In the genomic region with DNA sequence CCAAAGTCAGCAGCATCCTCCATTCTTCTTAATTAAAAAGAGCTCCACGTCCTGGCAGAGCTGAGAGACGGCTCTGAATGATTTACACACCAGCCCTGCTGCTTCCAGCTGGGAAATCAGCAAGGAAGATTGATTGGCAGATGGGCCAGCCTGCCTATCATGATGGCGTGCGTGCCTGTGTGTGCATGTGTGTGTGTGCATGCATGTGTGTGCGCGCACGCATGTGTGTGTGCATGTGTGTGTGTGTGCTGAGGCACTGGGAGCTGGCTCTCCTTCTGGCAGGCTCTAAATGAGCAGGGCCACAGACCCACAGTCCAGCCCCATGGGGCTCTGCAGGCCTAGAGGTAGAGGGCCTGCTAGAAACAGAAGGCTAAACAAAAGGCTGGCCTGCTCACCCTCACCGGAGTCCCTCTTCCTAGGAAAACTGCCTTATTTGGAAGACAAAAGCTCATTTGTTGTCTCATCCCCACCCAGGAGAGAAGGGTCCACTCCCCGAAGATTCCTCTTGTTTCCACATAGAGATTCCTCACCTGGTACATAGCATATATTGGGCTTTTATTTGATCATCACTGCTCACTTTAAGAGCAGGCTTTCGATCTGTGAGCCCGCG, we compare ENCODE assay signal across 15 cellular contexts. TPM values are rescaled to one million over a fixed set of nuclear protein-coding genes. Genes with fewer than 3 reads are reported as not detected.
A peak's percentile ranks its signal among the peaks of the same experiment; 100 is the strongest.
DNase-seq lines count a peak whose midpoint lies in the region; ATAC-seq and TF ChIP-seq lines count a peak whose summit lies in the region.
"Had no signal": no experiment of that assay in that cellular context is flagged by ENCODE, and none has a peak within 500 bp of the region (broad histone marks: within the 10 kb centered on the region; RNA-seq: fewer than 3 reads in every experiment).

No MANE protein-coding gene starts in this region.

- TF ChIP-seq CTCF in mammary epithelial cell (conservative IDR thresholded peaks at IDR 0.05 in 1 of 2, IDR thresholded peaks at IDR 0.05 in 1 of 2; ENCODE audit: extremely low read depth in 1 of 2, insufficient read depth in 1 of 2, low read depth in 1 of 2, low read length in 2 of 2) (no peak), breast epithelium (IDR thresholded peaks at IDR 0.05) (no peak), upper lobe of right lung (IDR thresholded peaks at IDR 0.05) (no peak)

- no peaks in the 10 kb centered on the region for H4K20me1 ChIP-seq in mammary epithelial cell (ENCODE audit: insufficient read depth, low read length)

- H3K27ac ChIP-seq in mammary epithelial cell (ENCODE audit: insufficient read depth, low read depth, low read length) (no peak overlapping the region), breast epithelium (no peak overlapping the region), upper lobe of right lung (no peak overlapping the region)
- H3K27ac ChIP-seq: SK-N-MC had no signal

- no peak for TF ChIP-seq POLR2A in breast epithelium (IDR thresholded peaks at IDR 0.05)

- H3K36me3 ChIP-seq in mammary epithelial cell (ENCODE audit: insufficient read depth, low read length) (no peaks in the 10 kb centered on the region), breast epithelium (no peaks in the 10 kb centered on the region), iPS-15b (ENCODE audit: control insufficient read depth, insufficient read depth, low read length) (no peaks in the 10 kb centered on the region), upper lobe of right lung (no peaks in the 10 kb centered on the region)

- intact Hi-C loops in mammary epithelial cell (cut with micrococcal nuclease) (no loop called here), breast epithelium (cut with DNase I; ENCODE audit: low total_unique reads) (no loop called here), upper lobe of right lung (cut with DNase I) (loop anchor here (10.0 kb wide), 1 partner anchor 134 kb away; no protein-coding TSS in a partner anchor)

- no peak overlapping the region for H3K9ac ChIP-seq in mammary epithelial cell (ENCODE audit: insufficient read depth, low read length)
- H3K9ac ChIP-seq in iPS-15b (ENCODE audit: low read depth, low read length) = peak overlapping the region; percentile 27

- H3K4me2 ChIP-seq in mammary epithelial cell (ENCODE audit: insufficient read depth, low read depth, low read length) = no peak overlapping the region

- in situ Hi-C loops in mammary epithelial cell (cut with MboI; ENCODE audit: low sequenced_read_pairs in 2 of 2) = no loop called here

- no TSS peak for BruUV-seq in mammary epithelial cell (replicated peaks; lab: Mats Ljungman, UMichigan)

- CTCF ChIA-PET in mammary epithelial cell (lab: Charles Lee; ENCODE audit: low non-redundant PET) = no interaction called here

- WGBS in mammary epithelial cell (ENCODE audit: low coverage, missing lambda C conversion rate) = 80% methylated on average over 12 of the region's 12 CpGs

- no peak overlapping the region for H2AFZ ChIP-seq in mammary epithelial cell (ENCODE audit: low read depth, low read length)

- H3K4me1 ChIP-seq in mammary epithelial cell (ENCODE audit: insufficient read depth, low read length) = peaks cover 6% of the 10 kb centered on the region
- no peaks in the 10 kb centered on the region for H3K4me1 ChIP-seq in breast epithelium
- peaks cover 36% of the 10 kb centered on the region for H3K4me1 ChIP-seq in iPS-15b (ENCODE audit: control insufficient read depth, insufficient read depth, low read length)
- H3K4me1 ChIP-seq in upper lobe of right lung = no peaks in the 10 kb centered on the region

- dilution Hi-C loops in mammary epithelial cell (cut with HindIII; ENCODE audit: low sequenced_read_pairs) = no loop called here

- H3K4me3 ChIP-seq in mammary epithelial cell (replicated peaks in 1 of 3; ENCODE audit: insufficient read depth in 1 of 3, low read depth in 2 of 3, low read length in 3 of 3) = no peak overlapping the region
- H3K4me3 ChIP-seq in breast epithelium = no peak overlapping the region
- no peak overlapping the region for H3K4me3 ChIP-seq in iPS-15b (ENCODE audit: low read depth, low read length)
- no peak overlapping the region for H3K4me3 ChIP-seq in upper lobe of right lung
- H3K4me3 ChIP-seq: SK-N-MC had no signal

- DNase-seq in mammary epithelial cell (peak; percentile 48), breast epithelium (ENCODE audit: low spot score in 2 of 2) (no peak), NCI-H526 (lab: John Stamatoyannopoulos, UW) (peak; percentile 19 to 61), upper lobe of right lung (peak; percentile 53), AG20443 (ENCODE audit: low spot score) (no peak), NCI-H1092 treated with DMSO at 0.1 percent for 48 hours (lab: John Stamatoyannopoulos, UW) (no peak)
- DNase-seq: activated CD8-positive, alpha-beta T cell treated with anti-CD3 and anti-CD28 coated beads for 36 hours; amygdala; Karpas-422; NCI-H2081 had no signal

- no peak for ATAC-seq in upper lobe of right lung
- no peak for ATAC-seq in esophagus mucosa
- ATAC-seq: activated CD8-positive, alpha-beta T cell treated with anti-CD3 and anti-CD28 coated beads for 36 hours had no signal

- no peaks in the 10 kb centered on the region for H3K79me2 ChIP-seq in mammary epithelial cell (ENCODE audit: insufficient read depth, low read length)

- H3K9me3 ChIP-seq in mammary epithelial cell (replicated peaks; ENCODE audit: insufficient read depth, low read length) (no peaks in the 10 kb centered on the region), breast epithelium (no peaks in the 10 kb centered on the region), iPS-15b (ENCODE audit: control insufficient read depth, insufficient read depth, low read length) (no peaks in the 10 kb centered on the region), upper lobe of right lung (no peaks in the 10 kb centered on the region)

- H3K27me3 ChIP-seq in mammary epithelial cell (ENCODE audit: insufficient read depth, low read length) (no peaks in the 10 kb centered on the region), breast epithelium (no peaks in the 10 kb centered on the region), iPS-15b (ENCODE audit: control insufficient read depth, insufficient read depth, low read length) (peaks cover 14% of the 10 kb centered on the region), upper lobe of right lung (peaks cover 8% of the 10 kb centered on the region)

RNA-seq across cellular contexts. Expression of gene KLHDC8A, which starts 6.0 kb away (rescaled TPM):
- total RNA-seq in mammary epithelial cell = not detected
- polyA plus RNA-seq in mammary epithelial cell = not detected
- polyA minus RNA-seq in mammary epithelial cell = not detected
- not detected for total RNA-seq in breast epithelium
- total RNA-seq in upper lobe of right lung = 0.78 TPM
- total RNA-seq in esophagus mucosa = 3.1 TPM
- total RNA-seq: activated CD8-positive, alpha-beta T cell treated with anti-CD3 and anti-CD28 coated beads for 36 hours; OCI-LY7; renal cortical epithelial cell had no signal

RNA-seq across cellular contexts. Expression of gene NUAK2, which starts 29.2 kb away (rescaled TPM):
- 10 to 100 TPM; 11.8 TPM for total RNA-seq in mammary epithelial cell
- polyA plus RNA-seq in mammary epithelial cell = 3.1 TPM
- 3.3 TPM for polyA minus RNA-seq in mammary epithelial cell
- 1 to 10 TPM in 2 of 3 donors, under 1 TPM in 1; 0.98 to 2.2 (median 1.1) TPM for total RNA-seq in breast epithelium
- 8.8 TPM for total RNA-seq in upper lobe of right lung
- 28.3 TPM for total RNA-seq in esophagus mucosa

Comparison
In these comparisons a context has a peak if more than half of its experiments do, and no peak if none do; other contexts are left out.
1. DNase-seq: peak in mammary epithelial cell (single experiment), NCI-H526 (2 of 2) and upper lobe of right lung (single experiment); none in breast epithelium (0 of 2), AG20443 (single experiment) and NCI-H1092 treated with DMSO at 0.1 percent for 48 hours (single experiment).